ENCODE assay signal across 11 cellular contexts in genomic region chr22:39524089-39524752, GRCh38. TPM values are rescaled to one million over a fixed set of nuclear protein-coding genes. Genes with fewer than 3 reads are reported as not detected.
DNase-seq lines count a peak whose midpoint lies in the region; ATAC-seq and TF ChIP-seq lines count a peak whose summit lies in the region.
"Had no signal": no experiment of that assay in that cellular context is flagged by ENCODE, and none has a peak within 500 bp of the region (broad histone marks: within the 10 kb centered on the region; RNA-seq: fewer than 3 reads in every experiment).

No MANE protein-coding gene starts in this region.

- no peaks in the 10 kb centered on the region for H3K27me3 ChIP-seq in SK-N-SH (ENCODE audit: insufficient read depth)
- no peaks in the 10 kb centered on the region for H3K27me3 ChIP-seq in esophagus squamous epithelium
- H3K27me3 ChIP-seq in stomach = no peaks in the 10 kb centered on the region
- H3K27me3 ChIP-seq: SJCRH30 had no signal

- no peak for ATAC-seq in activated CD8-positive, alpha-beta memory T cell treated with anti-CD3 and anti-CD28 coated beads, Interleukin-2, amount 10 ng/mL, durations not matched to agents 7 days and 5 days
- no peak for ATAC-seq in activated CD4-positive, CD25-positive, alpha-beta regulatory T cell treated with anti-CD3 and anti-CD28 coated beads, Interleukin-2, amount 50 U/mL, for 24 hours

- peaks cover 67% of the 10 kb centered on the region for H4K20me1 ChIP-seq in SK-N-SH (ENCODE audit: insufficient read depth)

- TF ChIP-seq RAD21 in SK-N-SH (IDR thresholded peaks at IDR 0.05; ENCODE audit: low read length) = no peak

- 97% methylated on average over 5 of the region's 13 CpGs for WGBS in SK-N-SH (ENCODE audit: low lambda C conversion rate)
- WGBS in esophagus squamous epithelium, 2 donors = 42 to 59% methylated on average over 3 of the region's 13 CpGs
- WGBS in stomach, 5 donors = 54 to 65% (median 58%) methylated on average over 10 to 13 of the region's 13 CpGs

- intact Hi-C loops in esophagus squamous epithelium (cut with DNase I) (no loop called here), stomach (cut with DNase I; ENCODE audit: low total_unique reads) (no loop called here)

- H3K9me2 ChIP-seq in SK-N-SH = no peaks in the 10 kb centered on the region

- no peak for TF ChIP-seq POLR2A in esophagus squamous epithelium (IDR thresholded peaks at IDR 0.05)
- TF ChIP-seq POLR2A in stomach (IDR thresholded peaks at IDR 0.05) = no peak

- H3K36me3 ChIP-seq in SK-N-SH (replicated peaks in 1 of 2; ENCODE audit: control insufficient read depth in 1 of 2, insufficient read depth in 2 of 2, low read length in 1 of 2) (peaks cover 14 to 20% of the 10 kb centered on the region in 2 experiments), esophagus squamous epithelium (peaks cover 20 to 60% (median 28%) of the 10 kb centered on the region in 3 donors), stomach (peaks cover 43 to 69% (median 66%) of the 10 kb centered on the region in 4 donors)

- H3K4me3 Mint-ChIP-seq in activated CD8-positive, alpha-beta memory T cell treated with anti-CD3 and anti-CD28 coated beads, Interleukin-2, amount 10 ng/mL, durations not matched to agents 7 days and 5 days = peak overlapping the region; percentile 32

- H3K4me1 ChIP-seq in SK-N-SH (ENCODE audit: control insufficient read depth in 1 of 2, insufficient read depth in 2 of 2, low read depth in 1 of 2, low read length in 1 of 2) (peaks cover 0 to 24% of the 10 kb centered on the region in 2 experiments; a peak in 1 of 4 replicates), esophagus squamous epithelium (peaks cover 43 to 81% (median 55%) of the 10 kb centered on the region in 3 donors), stomach (peaks cover 55 to 84% (median 82%) of the 10 kb centered on the region in 4 donors)

- H3K4me3 ChIP-seq in SK-N-SH (ENCODE audit: low read depth in 2 of 2, low read length in 1 of 2) = no peak overlapping the region
- H3K4me3 ChIP-seq in esophagus squamous epithelium = peak overlapping the region in 2 of 4 donors; percentile 3 to 99
- H3K4me3 ChIP-seq in stomach = peak overlapping the region in 2 of 4 donors; percentile 95 to 99
- H3K4me3 ChIP-seq: SJCRH30 had no signal

- H3K79me2 ChIP-seq in SK-N-SH (ENCODE audit: insufficient read depth) = peaks cover 40% of the 10 kb centered on the region

- TF ChIP-seq EP300 in SK-N-SH (IDR thresholded peaks at IDR 0.05; ENCODE audit: borderline replicate concordance in 1 of 2, low read depth in 1 of 2, low read length in 1 of 2) (no peak), stomach (IDR thresholded peaks at IDR 0.05) (no peak)

- peak overlapping the region; percentile 56 for H3K27ac Mint-ChIP-seq in activated CD8-positive, alpha-beta memory T cell treated with anti-CD3 and anti-CD28 coated beads, Interleukin-2, amount 10 ng/mL, durations not matched to agents 7 days and 5 days

- POLR2A ChIA-PET in SK-N-SH (lab: Yijun Ruan, JAX) = interaction anchor here (0.6 to 2.2 kb wide), 4 partner anchors 26 to 762 kb away, joined by 3 to 7 read pairs (median 4); no protein-coding TSS in a partner anchor

- CTCF ChIA-PET in activated CD8-positive, alpha-beta memory T cell treated with anti-CD3 and anti-CD28 coated beads, Interleukin-2, amount 10 ng/mL, durations not matched to agents 7 days and 5 days (lab: Charles Lee) = interaction anchor here (0.7 to 11.2 kb wide), 9 partner anchors 10 to 513 kb away, joined by 3 to 251 read pairs (median 4); partner anchors contain the start of genes MIEF1 and TAB1
- CTCF ChIA-PET in SK-N-SH (lab: Yijun Ruan, JAX) = interaction anchor here (0.6 to 1.7 kb wide), 6 partner anchors 11 to 124 kb away, joined by 3 to 8 read pairs (median 4); partner anchors contain the start of gene TAB1

- H3K9ac ChIP-seq in SK-N-SH = no peak overlapping the region

- H3K4me1 Mint-ChIP-seq in activated CD8-positive, alpha-beta memory T cell treated with anti-CD3 and anti-CD28 coated beads, Interleukin-2, amount 10 ng/mL, durations not matched to agents 7 days and 5 days = peaks cover 68% of the 10 kb centered on the region

- H3K27ac ChIP-seq in SK-N-SH (ENCODE audit: low read depth in 2 of 2, low read length in 1 of 2) = no peak overlapping the region
- peak overlapping the region; percentile 60 to 100 (median 100) for H3K27ac ChIP-seq in esophagus squamous epithelium
- peak overlapping the region in 4 of 5 donors; percentile 28 to 100 (median 70) for H3K27ac ChIP-seq in stomach
- H3K27ac ChIP-seq: SJCRH30 had no signal

- no peak overlapping the region for H2AFZ ChIP-seq in SK-N-SH (ENCODE audit: low read depth)

- no peak for DNase-seq in activated CD8-positive, alpha-beta memory T cell treated with anti-CD3 and anti-CD28 coated beads, Interleukin-2, amount 10 ng/mL, durations not matched to agents 7 days and 5 days
- DNase-seq in activated CD8-positive, alpha-beta memory T cell treated with anti-CD3 and anti-CD28 coated beads, Interleukin-2, amount 50 U/mL, for 4 hours = no peak
- no peak for DNase-seq in SK-N-SH
- DNase-seq in esophagus squamous epithelium (lab: John Stamatoyannopoulos, UW) = no peak
- no peak for DNase-seq in stomach
- DNase-seq in effector CD4-positive, alpha-beta T cell = no peak
- DNase-seq in stimulated activated CD4-positive, alpha-beta T cell treated with anti-CD3 and anti-CD28 coated beads, Interleukin-4, amount 100 ng/mL, for 24 hours = no peak

- H3K4me2 ChIP-seq in SK-N-SH = no peak overlapping the region

- H3K9me3 ChIP-seq in SK-N-SH (no peaks in the 10 kb centered on the region), esophagus squamous epithelium (no peaks in the 10 kb centered on the region), stomach (no peaks in the 10 kb centered on the region)
- H3K9me3 ChIP-seq: SJCRH30 had no signal

- H3F3A ChIP-seq in SK-N-SH (replicated peaks; ENCODE audit: insufficient read depth) = peaks cover 25% of the 10 kb centered on the region

- H3K36me3 Mint-ChIP-seq in activated CD8-positive, alpha-beta memory T cell treated with anti-CD3 and anti-CD28 coated beads, Interleukin-2, amount 10 ng/mL, durations not matched to agents 7 days and 5 days = peaks cover 54% of the 10 kb centered on the region

- H3K9me3 Mint-ChIP-seq in activated CD8-positive, alpha-beta memory T cell treated with anti-CD3 and anti-CD28 coated beads, Interleukin-2, amount 10 ng/mL, durations not matched to agents 7 days and 5 days (ENCODE audit: low read depth) = no peaks in the 10 kb centered on the region

- no peaks in the 10 kb centered on the region for H3K27me3 Mint-ChIP-seq in activated CD8-positive, alpha-beta memory T cell treated with anti-CD3 and anti-CD28 coated beads, Interleukin-2, amount 10 ng/mL, durations not matched to agents 7 days and 5 days

- no peak for TF ChIP-seq CTCF in SK-N-SH (IDR thresholded peaks at IDR 0.05)
- TF ChIP-seq CTCF in esophagus squamous epithelium (IDR thresholded peaks at IDR 0.05) = no peak
- TF ChIP-seq CTCF in stomach (IDR thresholded peaks at IDR 0.05) = no peak

TF ChIP-seq in SK-N-SH, 30 proteins besides CTCF, POLR2A, EP300 and RAD21 (continues in another document):
- no peak for TF ChIP-seq SIN3A (IDR thresholded peaks at IDR 0.05; ENCODE audit: borderline replicate concordance, low read depth, low read length)
- no peak for TF ChIP-seq TAF1 (IDR thresholded peaks at IDR 0.05; ENCODE audit: borderline replicate concordance, low read depth, low read length)
- TF ChIP-seq POLR2AphosphoS5 (IDR thresholded peaks at IDR 0.05; ENCODE audit: low read depth, low read length) = peak; percentile 51; the same call in 1 of the 2 replicates

RNA-seq across cellular contexts. Expression of gene ATF4, which starts 3.9 kb away (rescaled TPM):
- 100 to 1,000 TPM; 365 to 501 TPM for total RNA-seq in activated CD8-positive, alpha-beta memory T cell treated with anti-CD3 and anti-CD28 coated beads, Interleukin-2, amount 10 ng/mL, durations not matched to agents 7 days and 5 days
- polyA plus RNA-seq in SK-N-SH (2012; rRNA removed) (375 and 436 TPM in 2 replicates), stomach (100 to 1,000 TPM; 592 to 929 (median 872) TPM)
- polyA plus RNA-seq in SK-N-SH (2012; cell fraction: cytosol; rRNA removed) = 311 and 361 TPM in 2 replicates
- 604 and 658 TPM in 2 replicates for polyA plus RNA-seq in SK-N-SH (2012; cell fraction: nucleus; rRNA removed)
- total RNA-seq in esophagus squamous epithelium (100 to 1,000 TPM; 170 to 288 (median 234) TPM), stomach (100 to 1,000 TPM; 155 to 438 (median 370) TPM)

RNA-seq across cellular contexts. Expression of gene RPS19BP1, which starts 8.3 kb away (rescaled TPM):
- 10 to 100 TPM; 64.8 to 81.6 TPM for total RNA-seq in activated CD8-positive, alpha-beta memory T cell treated with anti-CD3 and anti-CD28 coated beads, Interleukin-2, amount 10 ng/mL, durations not matched to agents 7 days and 5 days
- polyA plus RNA-seq in SK-N-SH (2012; rRNA removed) (77.3 and 97.2 TPM in 2 replicates), stomach (100 to 1,000 TPM; 195 to 221 (median 200) TPM)
- polyA plus RNA-seq in SK-N-SH (2012; cell fraction: cytosol; rRNA removed) = 67.1 and 75.9 TPM in 2 replicates
- 48.9 and 89.0 TPM in 2 replicates for polyA plus RNA-seq in SK-N-SH (2012; cell fraction: nucleus; rRNA removed)
- total RNA-seq in esophagus squamous epithelium (100 to 1,000 TPM in 1 of 4 donors, 10 to 100 TPM in 3; 70.9 to 109 (median 88.1) TPM), stomach (100 to 1,000 TPM in 2 of 5 donors, 10 to 100 TPM in 3; 36.9 to 684 (median 86.5) TPM)

RNA-seq across cellular contexts. Expression of gene MIEF1, which starts 22.1 kb away (rescaled TPM):
- total RNA-seq in activated CD8-positive, alpha-beta memory T cell treated with anti-CD3 and anti-CD28 coated beads, Interleukin-2, amount 10 ng/mL, durations not matched to agents 7 days and 5 days = 10 to 100 TPM; 40.6 to 45.7 TPM
- polyA plus RNA-seq in SK-N-SH (2012; rRNA removed) (7.5 and 7.7 TPM in 2 replicates), stomach (1 to 10 TPM; 5.1 to 9.5 (median 8.8) TPM)
- 6.2 and 7.6 TPM in 2 replicates for polyA plus RNA-seq in SK-N-SH (2012; cell fraction: cytosol; rRNA removed)
- polyA plus RNA-seq in SK-N-SH (2012; cell fraction: nucleus; rRNA removed) = 7.8 and 8.4 TPM in 2 replicates
- total RNA-seq in esophagus squamous epithelium (10 to 100 TPM; 21.4 to 34.2 (median 23.9) TPM), stomach (10 to 100 TPM; 15.8 to 47.3 (median 20.0) TPM)

RNA-seq across cellular contexts. Expression of gene CACNA1I, which starts 46.3 kb away (rescaled TPM):
- 1 to 10 TPM in 1 of 2 experiments, under 1 TPM in 1; 0.30 to 1.8 TPM for total RNA-seq in activated CD8-positive, alpha-beta memory T cell treated with anti-CD3 and anti-CD28 coated beads, Interleukin-2, amount 10 ng/mL, durations not matched to agents 7 days and 5 days
- polyA plus RNA-seq in SK-N-SH (2012; rRNA removed) (under 0.01 TPM in 1 of 2 replicates, not detected in the other), stomach (under 1 TPM; 0.06 to 0.15 (median 0.08) TPM)
- polyA plus RNA-seq in SK-N-SH (2012; cell fraction: cytosol; rRNA removed) = under 0.01 TPM in 1 of 2 replicates, not detected in the other
- polyA plus RNA-seq in SK-N-SH (2012; cell fraction: nucleus; rRNA removed) = 0.01 and 0.02 TPM in 2 replicates
- total RNA-seq in esophagus squamous epithelium (under 1 TPM; 0.12 to 0.38 (median 0.20) TPM), stomach (1 to 10 TPM in 1 of 5 donors, under 1 TPM in 2, not detected in 2; 0.29 to 4.0 (median 0.37) TPM)
- total RNA-seq: bronchial epithelial cell had no signal
- polyA plus RNA-seq: keratinocyte had no signal

Comparison
In these comparisons a context has a peak if more than half of its experiments do, and no peak if none do; other contexts are left out.
1. H3K27ac ChIP-seq: peak in esophagus squamous epithelium (4 of 4) and stomach (4 of 5); none in SK-N-SH (0 of 2).